Comparison of ENCODE assay signal across 8 cellular contexts in genomic region chr11:63813563-63814382, GRCh38. TPM values are rescaled to one million over a fixed set of nuclear protein-coding genes. Genes with fewer than 3 reads are reported as not detected.
DNase-seq lines count a peak whose midpoint lies in the region; ATAC-seq and TF ChIP-seq lines count a peak whose summit lies in the region.

No MANE protein-coding gene starts in this region.

- CTCF ChIA-PET in activated CD8-positive, alpha-beta T cell treated with anti-CD3 and anti-CD28 coated beads, Interleukin-2, amount 10 ng/mL, durations not matched to agents 7 days and 5 days (lab: Charles Lee): interaction anchor here (1.0 to 1.8 kb wide), 3 partner anchors 45 to 102 kb away, joined by 3 to 4 read pairs (median 3); no protein-coding TSS in a partner anchor

- no peak for TF ChIP-seq CTCF in mesothelial cell of epicardium (IDR thresholded peaks at IDR 0.05; ENCODE audit: unreplicated experiment)

- no peaks in the 10 kb centered on the region for H3K9me3 ChIP-seq in stomach smooth muscle (ENCODE audit: control insufficient read depth in 2 of 2, low read length in 2 of 2)

- peaks cover 31% of the 10 kb centered on the region for H3K4me1 ChIP-seq in stomach smooth muscle (ENCODE audit: control insufficient read depth, insufficient read depth, low read length)

- H3K36me3 ChIP-seq in stomach smooth muscle (ENCODE audit: control insufficient read depth in 2 of 2, insufficient read depth in 2 of 2, low read length in 2 of 2): peaks cover 4 to 15% of the 10 kb centered on the region in 2 donors

- H3K27ac Mint-ChIP-seq in activated CD8-positive, alpha-beta T cell treated with anti-CD3 and anti-CD28 coated beads, Interleukin-2, amount 10 ng/mL, durations not matched to agents 7 days and 5 days: peak overlapping the region; percentile 72
- H3K27ac Mint-ChIP-seq in mesothelial cell of epicardium: peak overlapping the region; percentile 64

- DNase-seq in NCI-H82 (lab: John Stamatoyannopoulos, UW) (peak; percentile 66), NCI-H82 treated with DMSO at 0.1 percent for 48 hours (lab: John Stamatoyannopoulos, UW; ENCODE audit: unreplicated experiment) (no peak), NCI-H1105 treated with DMSO at 0.1 percent for 48 hours (lab: John Stamatoyannopoulos, UW) (peak; percentile 34), epidermal melanocyte (ENCODE audit: insufficient read length, low spot score) (peak; percentile 60), mesothelial cell of epicardium (ENCODE audit: low spot score in 2 of 2, unreplicated experiment in 2 of 2) (peak; percentile 35 to 65)
- DNase-seq in activated CD8-positive, alpha-beta T cell treated with anti-CD3 and anti-CD28 coated beads, Interleukin-2, amount 10 ng/mL, durations not matched to agents 7 days and 5 days: peak; percentile 61

- peak overlapping the region; percentile 85 for H3K4me3 Mint-ChIP-seq in activated CD8-positive, alpha-beta T cell treated with anti-CD3 and anti-CD28 coated beads, Interleukin-2, amount 10 ng/mL, durations not matched to agents 7 days and 5 days
- H3K4me3 Mint-ChIP-seq in mesothelial cell of epicardium: peak overlapping the region; percentile 81

- H3K4me3 ChIP-seq in stomach smooth muscle (ENCODE audit: low read length in 2 of 2): peak overlapping the region; percentile 65 to 92

- H3K27me3 Mint-ChIP-seq in activated CD8-positive, alpha-beta T cell treated with anti-CD3 and anti-CD28 coated beads, Interleukin-2, amount 10 ng/mL, durations not matched to agents 7 days and 5 days (ENCODE audit: low read depth): no peaks in the 10 kb centered on the region
- no peaks in the 10 kb centered on the region for H3K27me3 Mint-ChIP-seq in mesothelial cell of epicardium (ENCODE audit: low read depth)

- H3K27ac ChIP-seq in stomach smooth muscle (ENCODE audit: low read length): peak overlapping the region; percentile 80

- POLR2A ChIA-PET in activated CD8-positive, alpha-beta T cell treated with anti-CD3 and anti-CD28 coated beads, Interleukin-2, amount 10 ng/mL, durations not matched to agents 7 days and 5 days (lab: Charles Lee): interaction anchor here (0.6 kb wide), 1 partner anchor 1410 kb away, joined by 5 read pairs; no protein-coding TSS in a partner anchor

- peaks cover 40% of the 10 kb centered on the region for H3K4me1 Mint-ChIP-seq in activated CD8-positive, alpha-beta T cell treated with anti-CD3 and anti-CD28 coated beads, Interleukin-2, amount 10 ng/mL, durations not matched to agents 7 days and 5 days (ENCODE audit: low read depth)
- H3K4me1 Mint-ChIP-seq in mesothelial cell of epicardium: peaks cover 19% of the 10 kb centered on the region

- ATAC-seq in HG02610 (IDR thresholded peaks at IDR 0.05; ENCODE audit: unreplicated experiment): peak; percentile 38
- peak; percentile 43 for ATAC-seq in activated CD8-positive, alpha-beta T cell treated with anti-CD3 and anti-CD28 coated beads, Interleukin-2, amount 10 ng/mL, durations not matched to agents 7 days and 5 days

- H3K36me3 Mint-ChIP-seq in activated CD8-positive, alpha-beta T cell treated with anti-CD3 and anti-CD28 coated beads, Interleukin-2, amount 10 ng/mL, durations not matched to agents 7 days and 5 days (ENCODE audit: low read depth): peaks cover 35% of the 10 kb centered on the region
- peaks cover 9% of the 10 kb centered on the region for H3K36me3 Mint-ChIP-seq in mesothelial cell of epicardium

- H3K9me3 Mint-ChIP-seq in activated CD8-positive, alpha-beta T cell treated with anti-CD3 and anti-CD28 coated beads, Interleukin-2, amount 10 ng/mL, durations not matched to agents 7 days and 5 days (ENCODE audit: insufficient read depth): no peaks in the 10 kb centered on the region
- no peaks in the 10 kb centered on the region for H3K9me3 Mint-ChIP-seq in mesothelial cell of epicardium

- peak overlapping the region; percentile 81 to 89 for H3K9ac ChIP-seq in stomach smooth muscle (ENCODE audit: low read length in 2 of 2)

- no peaks in the 10 kb centered on the region for H3K27me3 ChIP-seq in stomach smooth muscle (ENCODE audit: control insufficient read depth in 1 of 2, insufficient read depth in 2 of 2, low read length in 2 of 2)

RNA-seq across cellular contexts. Expression of gene SPINDOC, which starts 0.5 kb away (rescaled TPM):
- 10 to 100 TPM; 49.1 to 50.4 TPM for total RNA-seq in activated CD8-positive, alpha-beta T cell treated with anti-CD3 and anti-CD28 coated beads, Interleukin-2, amount 10 ng/mL, durations not matched to agents 7 days and 5 days
- 55.5 to 63.7 TPM (median 60.1 TPM) in 3 replicates for total RNA-seq in mesothelial cell of epicardium

RNA-seq across cellular contexts. Expression of gene MARK2, which starts 25.1 kb away (rescaled TPM):
- 10 to 100 TPM; 62.1 to 68.6 TPM for total RNA-seq in activated CD8-positive, alpha-beta T cell treated with anti-CD3 and anti-CD28 coated beads, Interleukin-2, amount 10 ng/mL, durations not matched to agents 7 days and 5 days
- total RNA-seq in mesothelial cell of epicardium: 48.8 to 51.5 TPM (median 51.2 TPM) in 3 replicates

RNA-seq across cellular contexts. Expression of gene ZFTA, which starts 45.2 kb away (rescaled TPM):
- 1 to 10 TPM; 4.5 to 5.6 TPM for total RNA-seq in activated CD8-positive, alpha-beta T cell treated with anti-CD3 and anti-CD28 coated beads, Interleukin-2, amount 10 ng/mL, durations not matched to agents 7 days and 5 days
- 56.8 to 62.1 TPM (median 58.5 TPM) in 3 replicates for total RNA-seq in mesothelial cell of epicardium
